Comparison of ENCODE assay signal across 1 cellular context in the genomic region with DNA sequence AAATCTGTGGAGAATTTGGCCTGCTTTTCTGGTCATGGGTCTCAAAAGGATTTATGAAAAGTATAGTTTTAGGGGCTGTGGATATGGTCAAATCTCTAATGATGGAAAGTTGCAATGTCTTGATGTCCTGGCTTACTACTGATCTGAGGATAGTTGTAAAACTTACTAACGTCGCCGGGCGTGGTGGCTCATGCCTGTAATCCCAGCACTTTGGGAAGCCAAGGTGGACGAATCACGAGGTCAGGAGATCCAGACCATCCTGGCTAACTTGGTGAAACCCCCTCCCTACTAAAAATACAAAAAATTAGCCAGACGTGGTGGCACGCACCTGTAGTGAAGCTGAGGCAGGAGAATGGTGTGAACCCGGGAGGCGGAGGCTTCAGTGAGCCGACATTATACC.
A peak's percentile ranks its signal among the peaks of the same experiment; 100 is the strongest.
TF ChIP-seq lines count a peak whose summit lies in the region.

No MANE protein-coding gene starts in this region.

TF ChIP-seq in HepG2, 621 proteins besides CTCF, POLR2A, EP300 and RAD21 (continued from another document):
- TF ChIP-seq, protein P1, sequence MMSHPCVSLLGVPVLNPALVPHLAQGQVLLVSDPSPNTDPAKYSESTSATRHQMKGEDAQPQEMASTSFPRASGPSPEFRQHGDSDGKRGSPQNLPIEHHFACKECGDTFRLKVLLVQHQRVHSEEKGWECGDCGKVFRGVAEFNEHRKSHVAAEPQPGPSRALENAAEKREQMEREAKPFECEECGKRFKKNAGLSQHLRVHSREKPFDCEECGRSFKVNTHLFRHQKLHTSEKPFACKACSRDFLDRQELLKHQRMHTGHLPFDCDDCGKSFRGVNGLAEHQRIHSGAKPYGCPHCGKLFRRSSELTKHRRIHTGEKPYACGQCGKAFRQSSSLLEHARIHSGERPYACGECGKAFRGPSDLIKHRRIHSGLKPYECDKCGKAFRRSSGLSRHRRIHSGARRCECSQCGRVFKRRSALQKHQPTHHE (CRISPR knock-in tag; IDR thresholded peaks at IDR 0.05; ENCODE audit: borderline replicate concordance) = no peak
- TF ChIP-seq KAT7 (CRISPR knock-in tag; IDR thresholded peaks at IDR 0.05; ENCODE audit: borderline replicate concordance) (peak; percentile 60; the same call in 1 of the 2 replicates), ZNF557 (CRISPR knock-in tag; IDR thresholded peaks at IDR 0.05) (no peak), RBM22 (optimal IDR thresholded peaks at IDR 0.05; ENCODE audit: low read length) (peak; percentile 22), LCORL (IDR thresholded peaks at IDR 0.05) (no peak), LCORL (CRISPR knock-in tag; IDR thresholded peaks at IDR 0.05) (no peak)
- TF ChIP-seq, protein P2, sequence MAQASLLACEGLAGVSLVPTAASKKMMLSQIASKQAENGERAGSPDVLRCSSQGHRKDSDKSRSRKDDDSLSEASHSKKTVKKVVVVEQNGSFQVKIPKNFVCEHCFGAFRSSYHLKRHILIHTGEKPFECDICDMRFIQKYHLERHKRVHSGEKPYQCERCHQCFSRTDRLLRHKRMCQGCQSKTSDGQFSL (CRISPR knock-in tag; IDR thresholded peaks at IDR 0.05) = no peak
- TF ChIP-seq, protein P3, sequence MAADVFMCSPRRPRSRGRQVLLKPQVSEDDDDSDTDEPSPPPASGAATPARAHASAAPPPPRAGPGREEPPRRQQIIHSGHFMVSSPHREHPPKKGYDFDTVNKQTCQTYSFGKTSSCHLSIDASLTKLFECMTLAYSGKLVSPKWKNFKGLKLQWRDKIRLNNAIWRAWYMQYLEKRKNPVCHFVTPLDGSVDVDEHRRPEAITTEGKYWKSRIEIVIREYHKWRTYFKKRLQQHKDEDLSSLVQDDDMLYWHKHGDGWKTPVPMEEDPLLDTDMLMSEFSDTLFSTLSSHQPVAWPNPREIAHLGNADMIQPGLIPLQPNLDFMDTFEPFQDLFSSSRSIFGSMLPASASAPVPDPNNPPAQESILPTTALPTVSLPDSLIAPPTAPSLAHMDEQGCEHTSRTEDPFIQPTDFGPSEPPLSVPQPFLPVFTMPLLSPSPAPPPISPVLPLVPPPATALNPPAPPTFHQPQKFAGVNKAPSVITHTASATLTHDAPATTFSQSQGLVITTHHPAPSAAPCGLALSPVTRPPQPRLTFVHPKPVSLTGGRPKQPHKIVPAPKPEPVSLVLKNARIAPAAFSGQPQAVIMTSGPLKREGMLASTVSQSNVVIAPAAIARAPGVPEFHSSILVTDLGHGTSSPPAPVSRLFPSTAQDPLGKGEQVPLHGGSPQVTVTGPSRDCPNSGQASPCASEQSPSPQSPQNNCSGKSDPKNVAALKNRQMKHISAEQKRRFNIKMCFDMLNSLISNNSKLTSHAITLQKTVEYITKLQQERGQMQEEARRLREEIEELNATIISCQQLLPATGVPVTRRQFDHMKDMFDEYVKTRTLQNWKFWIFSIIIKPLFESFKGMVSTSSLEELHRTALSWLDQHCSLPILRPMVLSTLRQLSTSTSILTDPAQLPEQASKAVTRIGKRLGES (CRISPR knock-in tag; IDR thresholded peaks at IDR 0.05; ENCODE audit: borderline replicate concordance) = no peak
